Comparison of ENCODE assay signal across 9 cellular contexts in the genomic region with DNA sequence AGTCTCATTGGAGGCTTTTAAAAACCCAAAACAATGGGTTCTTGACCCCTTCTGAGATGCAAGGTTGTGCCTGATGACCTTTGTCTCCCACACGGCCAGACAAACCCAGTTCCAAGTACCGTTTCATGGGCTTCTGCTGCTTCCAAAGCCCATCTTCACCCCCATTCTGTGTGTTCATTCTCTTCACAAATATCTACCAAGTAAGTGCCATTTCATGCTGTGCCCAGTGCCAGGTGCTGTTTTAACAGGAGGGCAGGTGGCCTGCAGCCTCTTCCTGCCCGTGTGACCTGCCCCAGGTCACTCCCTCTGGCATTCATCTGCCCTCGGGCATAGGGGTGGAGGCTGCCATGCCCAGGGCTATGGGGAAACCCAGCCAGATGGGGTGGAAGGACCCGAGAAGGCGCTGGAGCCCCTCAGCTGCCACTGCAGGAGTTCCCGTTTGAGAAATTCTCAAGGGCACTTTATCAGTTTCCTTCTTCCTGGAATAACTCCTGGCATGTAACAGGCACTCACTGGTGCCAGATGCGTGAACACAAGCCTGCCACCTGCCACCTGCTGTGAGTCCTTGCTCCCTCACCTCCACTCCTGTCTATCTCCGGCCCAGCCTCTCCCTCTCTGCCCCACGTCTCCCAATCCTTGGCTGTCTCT. TPM values are rescaled to one million over a fixed set of nuclear protein-coding genes. Genes with fewer than 3 reads are reported as not detected.
DNase-seq lines count a peak whose midpoint lies in the region; ATAC-seq, FAIRE-seq and TF ChIP-seq lines count a peak whose summit lies in the region.
"Had no signal": no experiment of that assay in that cellular context is flagged by ENCODE, and none has a peak within 500 bp of the region (broad histone marks: within the 10 kb centered on the region; RNA-seq: fewer than 3 reads in every experiment).

No MANE protein-coding gene starts in this region.

- no peak overlapping the region for H3K9ac ChIP-seq in rectal smooth muscle tissue (ENCODE audit: low read length)

- peaks cover 36% of the 10 kb centered on the region for H3K36me3 ChIP-seq in Panc1 (ENCODE audit: control insufficient read depth, insufficient read depth, low read length)
- H3K36me3 ChIP-seq in rectal smooth muscle tissue (ENCODE audit: control insufficient read depth, insufficient read depth, low read length), result peaks cover 20% of the 10 kb centered on the region

- TSS peak; percentile 64 for BruUV-seq in Panc1 (replicated peaks; lab: Mats Ljungman, UMichigan)

- peak; percentile 70 for DNase-seq in DMS79 treated with DMSO at 0.1 percent for 48 hours (lab: John Stamatoyannopoulos, UW)
- DNase-seq in Panc1 (ENCODE audit: low read depth, low spot score), result no peak
- DNase-seq in left cardiac atrium, result peak; percentile 20
- no peak for DNase-seq in D721Med (ENCODE audit: insufficient read length, low spot score)
- DNase-seq in amygdala (lab: John Stamatoyannopoulos, UW), result no peak
- DNase-seq: Kasumi-1 had no signal

- POLR2A ChIA-PET in Panc1 (lab: Charles Lee), result no interaction called here

- H3K27me3 ChIP-seq in Panc1 (ENCODE audit: control insufficient read depth, insufficient read depth, low read length) (no peaks in the 10 kb centered on the region), rectal smooth muscle tissue (ENCODE audit: control insufficient read depth, insufficient read depth, low read length) (no peaks in the 10 kb centered on the region)

- ATAC-seq in Panc1 (no peak), left cardiac atrium (no peak), HG02759 (IDR thresholded peaks at IDR 0.05; ENCODE audit: unreplicated experiment) (no peak), GM19023 (IDR thresholded peaks at IDR 0.05; ENCODE audit: unreplicated experiment) (no peak)

- in situ Hi-C loops in Panc1 (cut with HindIII; ENCODE audit: low pct_unique_long_range_greater_than_20kb, low sequenced_read_pairs), result no loop called here

- no peak for FAIRE-seq in D721Med (lab: Jason Lieb, UNC)

- intact Hi-C loops in Panc1 (cut with micrococcal nuclease; ENCODE audit: unreplicated experiment), result loop anchor here (5.0 kb wide), 2 partner anchors 101 to 201 kb away; a partner anchor contains a TSS
- intact Hi-C loops in left cardiac atrium (cut with DNase I), result no loop called here

- H3K4me1 ChIP-seq in Panc1 (ENCODE audit: control insufficient read depth, insufficient read depth, low read length), result peaks cover 84% of the 10 kb centered on the region
- no peaks in the 10 kb centered on the region for H3K4me1 ChIP-seq in rectal smooth muscle tissue (ENCODE audit: control insufficient read depth, insufficient read depth, low read length)

- H3K27ac ChIP-seq in Panc1 (ENCODE audit: low read length) (peak overlapping the region; percentile 93), rectal smooth muscle tissue (ENCODE audit: low read depth, low read length) (peak overlapping the region; percentile 43)

- CTCF ChIA-PET in Panc1 (lab: Charles Lee), result no interaction called here

- H3K4me3 ChIP-seq in Panc1 (ENCODE audit: low read depth in 2 of 2, low read length in 2 of 2), result no peak overlapping the region
- no peak overlapping the region for H3K4me3 ChIP-seq in rectal smooth muscle tissue (ENCODE audit: low read length)

- TF ChIP-seq CTCF in Panc1 (IDR thresholded peaks at IDR 0.05) (no peak), D721Med (IDR thresholded peaks at IDR 0.05; ENCODE audit: insufficient read depth, missing control alignments) (no peak)

- H3K9me3 ChIP-seq in Panc1 (ENCODE audit: control insufficient read depth, insufficient read depth, low read depth, low read length), result no peaks in the 10 kb centered on the region

RNA-seq across cellular contexts. Expression of a gene that starts 12.5 kb away (rescaled TPM):
- total RNA-seq in Panc1 (2021; ENCODE audit: unreplicated experiment) (58.5 TPM), left cardiac atrium (under 1 TPM; 0.77 to 0.81 TPM)
- 81.4 TPM for polyA plus RNA-seq in Panc1 (2012; ENCODE audit: insufficient read length)

RNA-seq across cellular contexts. Expression of a gene that starts 41.5 kb away (rescaled TPM):
- total RNA-seq in Panc1 (2021; ENCODE audit: unreplicated experiment), result not detected
- polyA plus RNA-seq in Panc1 (2012; ENCODE audit: insufficient read length), result not detected
- not detected for total RNA-seq in left cardiac atrium

RNA-seq across cellular contexts. Expression of a gene that starts 57.2 kb away (rescaled TPM):
- total RNA-seq in Panc1 (2021; ENCODE audit: unreplicated experiment), result 3.6 TPM
- polyA plus RNA-seq in Panc1 (2012; ENCODE audit: insufficient read length), result 8.1 TPM
- not detected for total RNA-seq in left cardiac atrium

Comparison
In these comparisons a context has a peak if more than half of its experiments do, and no peak if none do; other contexts are left out.
1. DNase-seq: peak in DMS79 treated with DMSO at 0.1 percent for 48 hours (single experiment) and left cardiac atrium (single experiment); none in Panc1 (single experiment), D721Med (single experiment) and amygdala (0 of 56).
2. RNA of a gene that starts 12.5 kb away (total RNA-seq): 58.5 TPM in Panc1 (single experiment); 0.77 to 0.81 TPM in left cardiac atrium; every median in the first group is over 10 times any median in the second.